Comparison of ENCODE assay signal across 23 cellular contexts in the genomic region with DNA sequence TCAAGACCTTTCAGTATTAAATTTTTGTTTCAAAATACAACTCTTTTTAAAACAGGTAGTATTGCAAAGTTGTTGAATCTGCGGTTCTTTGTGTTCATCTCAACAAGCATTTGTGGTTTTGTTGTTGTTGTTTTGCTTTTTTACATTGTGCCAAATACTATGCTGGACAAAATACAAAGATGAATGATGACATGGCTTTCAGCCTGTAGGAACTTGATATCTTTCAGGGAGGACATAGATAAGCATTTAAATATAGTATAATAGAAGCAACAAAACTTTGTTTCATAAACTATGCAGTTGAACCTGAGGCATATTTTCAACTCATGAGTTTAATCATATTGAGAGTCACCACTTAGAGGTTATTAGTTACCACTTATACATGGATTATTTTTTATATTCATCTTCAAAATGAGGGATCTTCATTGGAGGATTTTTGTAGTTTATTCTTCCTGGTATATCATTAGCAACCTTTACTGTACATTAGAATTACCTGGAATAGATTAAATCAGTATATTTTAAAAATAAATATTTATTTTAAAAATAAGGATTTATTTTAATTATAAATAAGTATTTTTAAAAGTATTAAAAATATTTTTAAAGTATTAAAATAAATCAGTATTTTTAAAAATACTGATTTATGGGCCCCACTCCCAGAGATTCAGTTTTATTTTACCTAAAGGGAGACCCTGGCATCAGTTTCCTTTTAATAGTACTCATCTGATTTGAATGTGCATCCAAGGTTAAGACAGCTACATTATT. TPM values are rescaled to one million over a fixed set of nuclear protein-coding genes. Genes with fewer than 3 reads are reported as not detected.
DNase-seq lines count a peak whose midpoint lies in the region; ATAC-seq, FAIRE-seq and TF ChIP-seq lines count a peak whose summit lies in the region.
"Had no signal": no experiment of that assay in that cellular context is flagged by ENCODE, and none has a peak within 500 bp of the region (broad histone marks: within the 10 kb centered on the region; RNA-seq: fewer than 3 reads in every experiment).

No MANE protein-coding gene starts in this region.

- H3K27me3 ChIP-seq in pancreas: no peaks in the 10 kb centered on the region
- H3K27me3 ChIP-seq: heart left ventricle had no signal

- no peaks in the 10 kb centered on the region for H3K9me3 ChIP-seq in SK-N-MC (ENCODE audit: low read depth, low read length)
- no peaks in the 10 kb centered on the region for H3K9me3 ChIP-seq in pancreas
- H3K9me3 ChIP-seq: heart left ventricle, thoracic aorta had no signal

- 95 to 100% methylated on average over 1 of the region's 1 CpG for WGBS in pancreas, 2 donors

- peak overlapping the region; percentile 8 for H3K27ac Mint-ChIP-seq in activated naive CD4-positive, alpha-beta T cell treated with anti-CD3 and anti-CD28 coated beads, Interleukin-2, amount 10 ng/mL, durations not matched to agents 7 days and 5 days
- H3K27ac Mint-ChIP-seq in CD14-positive monocyte: no peak overlapping the region
- H3K27ac Mint-ChIP-seq: stimulated activated memory B cell treated with anti-CD40 and anti-IgM and Interleukin-4, amounts not matched to agents 10 μg/mL and 1 μg/mL and 100 μg/mL, for 72 hours had no signal

- H3K36me3 Mint-ChIP-seq in activated naive CD4-positive, alpha-beta T cell treated with anti-CD3 and anti-CD28 coated beads, Interleukin-2, amount 10 ng/mL, durations not matched to agents 7 days and 5 days: peaks cover 28% of the 10 kb centered on the region
- peaks cover 29 to 39% of the 10 kb centered on the region in 2 donors for H3K36me3 Mint-ChIP-seq in CD14-positive monocyte

- peaks cover 41% of the 10 kb centered on the region for H3K36me3 ChIP-seq in SK-N-MC (ENCODE audit: insufficient read depth, low read length)
- peaks cover 0 to 8% (median 0%) of the 10 kb centered on the region in 3 donors for H3K36me3 ChIP-seq in pancreas

- H3K4me3 ChIP-seq in SK-N-MC (no peak overlapping the region), pancreas (no peak overlapping the region)
- H3K4me3 ChIP-seq: heart left ventricle, thoracic aorta had no signal

- H3K27ac ChIP-seq in SK-N-MC (peak overlapping the region; percentile 22; the same call in 1 of the 2 replicates), pancreas (no peak overlapping the region)
- H3K27ac ChIP-seq: heart left ventricle, thoracic aorta, VCaP had no signal

- peaks cover 0 to 3% (median 0%) of the 10 kb centered on the region in 3 donors for H3K4me1 ChIP-seq in pancreas
- H3K4me1 ChIP-seq: heart left ventricle had no signal

- FAIRE-seq in colon (lab: Jason Lieb, UNC) (peak; percentile 85), pancreas (lab: Jason Lieb, UNC) (peak; percentile 5)
- FAIRE-seq: endothelial cell of umbilical vein had no signal

- no peak overlapping the region for H3K4me3 Mint-ChIP-seq in activated naive CD4-positive, alpha-beta T cell treated with anti-CD3 and anti-CD28 coated beads, Interleukin-2, amount 10 ng/mL, durations not matched to agents 7 days and 5 days
- no peak overlapping the region for H3K4me3 Mint-ChIP-seq in CD14-positive monocyte
- H3K4me3 Mint-ChIP-seq: stimulated activated memory B cell treated with anti-CD40 and anti-IgM and Interleukin-4, amounts not matched to agents 10 μg/mL and 1 μg/mL and 100 μg/mL, for 72 hours had no signal

- intact Hi-C loops in pancreas (cut with DNase I): no loop called here
- intact Hi-C loops in CD14-positive monocyte (cut with micrococcal nuclease): no loop called here

- H3K9ac ChIP-seq in SK-N-MC (ENCODE audit: insufficient read length): no peak overlapping the region

- ATAC-seq in pancreas: no peak
- no peak for ATAC-seq in HG03175 (IDR thresholded peaks at IDR 0.05; ENCODE audit: unreplicated experiment)
- ATAC-seq: heart left ventricle; left colon; Panc1; stimulated activated memory B cell treated with anti-CD40 and anti-IgM and Interleukin-4, amounts not matched to agents 10 μg/mL and 1 μg/mL and 100 μg/mL, for 72 hours had no signal

- TF ChIP-seq CTCF in pancreas (IDR thresholded peaks at IDR 0.05) (no peak), CD14-positive monocyte (IDR thresholded peaks at IDR 0.05) (no peak)

- no peaks in the 10 kb centered on the region for H3K9me3 Mint-ChIP-seq in activated naive CD4-positive, alpha-beta T cell treated with anti-CD3 and anti-CD28 coated beads, Interleukin-2, amount 10 ng/mL, durations not matched to agents 7 days and 5 days
- no peaks in the 10 kb centered on the region for H3K9me3 Mint-ChIP-seq in CD14-positive monocyte
- H3K9me3 Mint-ChIP-seq: stimulated activated memory B cell treated with anti-CD40 and anti-IgM and Interleukin-4, amounts not matched to agents 10 μg/mL and 1 μg/mL and 100 μg/mL, for 72 hours had no signal

- no peak for DNase-seq in activated naive CD4-positive, alpha-beta T cell treated with anti-CD3 and anti-CD28 coated beads, Interleukin-2, amount 10 ng/mL, durations not matched to agents 7 days and 5 days
- DNase-seq in activated naive CD4-positive, alpha-beta T cell treated with anti-CD3 and anti-CD28 coated beads, Interleukin-2, amount 50 U/mL, for 16 hours: no peak
- no peak for DNase-seq in SK-N-MC (ENCODE audit: low read depth, low spot score)
- no peak for DNase-seq in pancreas
- no peak for DNase-seq in CD14-positive monocyte (ENCODE audit: low spot score)
- no peak for DNase-seq in AG20443 (ENCODE audit: low spot score)
- DNase-seq: activated effector memory CD4-positive, alpha-beta T cell treated with Interleukin-2 at 50 U/mL for 16 hours; amygdala; dermis blood vessel endothelial cell; HCEC 1CT; heart left ventricle; left colon; midbrain; NCI-H1105; NCI-H2081 treated with DMSO at 0.1 percent for 48 hours; NCI-H510A had no signal

- CTCF ChIA-PET in activated naive CD4-positive, alpha-beta T cell treated with anti-CD3 and anti-CD28 coated beads, Interleukin-2, amount 10 ng/mL, durations not matched to agents 7 days and 5 days (lab: Charles Lee): interaction anchor here (1.3 kb wide), 1 partner anchor 124 kb away, joined by 6 read pairs; no protein-coding TSS in a partner anchor

- H3K27me3 Mint-ChIP-seq in activated naive CD4-positive, alpha-beta T cell treated with anti-CD3 and anti-CD28 coated beads, Interleukin-2, amount 10 ng/mL, durations not matched to agents 7 days and 5 days: no peaks in the 10 kb centered on the region
- H3K27me3 Mint-ChIP-seq in CD14-positive monocyte (ENCODE audit: low read depth in 3 of 3): peaks cover 0 to 3% (median 0%) of the 10 kb centered on the region in 3 donors
- H3K27me3 Mint-ChIP-seq: stimulated activated memory B cell treated with anti-CD40 and anti-IgM and Interleukin-4, amounts not matched to agents 10 μg/mL and 1 μg/mL and 100 μg/mL, for 72 hours had no signal

- peaks cover 7% of the 10 kb centered on the region for H3K4me1 Mint-ChIP-seq in activated naive CD4-positive, alpha-beta T cell treated with anti-CD3 and anti-CD28 coated beads, Interleukin-2, amount 10 ng/mL, durations not matched to agents 7 days and 5 days
- H3K4me1 Mint-ChIP-seq in CD14-positive monocyte: no peaks in the 10 kb centered on the region

RNA-seq across cellular contexts. Expression of a gene that starts 42.9 kb away (rescaled TPM):
- 10 to 100 TPM; 13.6 to 24.5 (median 16.6) TPM for total RNA-seq in pancreas
- polyA plus RNA-seq in pancreas (1 to 10 TPM; 3.7 to 4.5 TPM), CD14-positive monocyte (10 to 100 TPM; 21.7 to 24.6 TPM)

RNA-seq across cellular contexts. Expression of a gene that starts 54.8 kb away (rescaled TPM):
- total RNA-seq in pancreas: 10 to 100 TPM; 10.7 to 26.3 (median 13.2) TPM
- polyA plus RNA-seq in pancreas (1 to 10 TPM; 8.0 to 9.0 TPM), CD14-positive monocyte (10 to 100 TPM; 25.1 to 27.6 TPM)

Comparison
In these comparisons a context has a peak if more than half of its experiments do, and no peak if none do; other contexts are left out.
1. RNA of a gene that starts 42.9 kb away (polyA plus RNA-seq): 21.7 to 24.6 TPM in CD14-positive monocyte; 3.7 to 4.5 TPM in pancreas; every median in the first group is over 4 times any median in the second.